In genomic region chr15:22838292-22839042, GRCh38 we compare ENCODE assay signal across 1 cellular context.
TF ChIP-seq lines count a peak whose summit lies in the region.

Gene NIPA2, plus strand, starts transcription at chr15:22838666. Its CDS starts 13,066 bp downstream, at chr15:22851732.

TF ChIP-seq in HepG2, 621 proteins besides CTCF, POLR2A, EP300 and RAD21 (continued from another document and continues in another):
- TF ChIP-seq, protein P1, sequence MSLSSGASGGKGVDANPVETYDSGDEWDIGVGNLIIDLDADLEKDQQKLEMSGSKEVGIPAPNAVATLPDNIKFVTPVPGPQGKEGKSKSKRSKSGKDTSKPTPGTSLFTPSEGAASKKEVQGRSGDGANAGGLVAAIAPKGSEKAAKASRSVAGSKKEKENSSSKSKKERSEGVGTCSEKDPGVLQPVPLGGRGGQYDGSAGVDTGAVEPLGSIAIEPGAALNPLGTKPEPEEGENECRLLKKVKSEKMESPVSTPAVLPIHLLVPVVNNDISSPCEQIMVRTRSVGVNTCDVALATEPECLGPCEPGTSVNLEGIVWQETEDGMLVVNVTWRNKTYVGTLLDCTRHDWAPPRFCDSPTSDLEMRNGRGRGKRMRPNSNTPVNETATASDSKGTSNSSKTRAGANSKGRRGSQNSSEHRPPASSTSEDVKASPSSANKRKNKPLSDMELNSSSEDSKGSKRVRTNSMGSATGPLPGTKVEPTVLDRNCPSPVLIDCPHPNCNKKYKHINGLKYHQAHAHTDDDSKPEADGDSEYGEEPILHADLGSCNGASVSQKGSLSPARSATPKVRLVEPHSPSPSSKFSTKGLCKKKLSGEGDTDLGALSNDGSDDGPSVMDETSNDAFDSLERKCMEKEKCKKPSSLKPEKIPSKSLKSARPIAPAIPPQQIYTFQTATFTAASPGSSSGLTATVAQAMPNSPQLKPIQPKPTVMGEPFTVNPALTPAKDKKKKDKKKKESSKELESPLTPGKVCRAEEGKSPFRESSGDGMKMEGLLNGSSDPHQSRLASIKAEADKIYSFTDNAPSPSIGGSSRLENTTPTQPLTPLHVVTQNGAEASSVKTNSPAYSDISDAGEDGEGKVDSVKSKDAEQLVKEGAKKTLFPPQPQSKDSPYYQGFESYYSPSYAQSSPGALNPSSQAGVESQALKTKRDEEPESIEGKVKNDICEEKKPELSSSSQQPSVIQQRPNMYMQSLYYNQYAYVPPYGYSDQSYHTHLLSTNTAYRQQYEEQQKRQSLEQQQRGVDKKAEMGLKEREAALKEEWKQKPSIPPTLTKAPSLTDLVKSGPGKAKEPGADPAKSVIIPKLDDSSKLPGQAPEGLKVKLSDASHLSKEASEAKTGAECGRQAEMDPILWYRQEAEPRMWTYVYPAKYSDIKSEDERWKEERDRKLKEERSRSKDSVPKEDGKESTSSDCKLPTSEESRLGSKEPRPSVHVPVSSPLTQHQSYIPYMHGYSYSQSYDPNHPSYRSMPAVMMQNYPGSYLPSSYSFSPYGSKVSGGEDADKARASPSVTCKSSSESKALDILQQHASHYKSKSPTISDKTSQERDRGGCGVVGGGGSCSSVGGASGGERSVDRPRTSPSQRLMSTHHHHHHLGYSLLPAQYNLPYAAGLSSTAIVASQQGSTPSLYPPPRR (CRISPR knock-in tag; IDR thresholded peaks at IDR 0.05; ENCODE audit: borderline replicate concordance): no peak
- 0 out of 2 replicates have a peak, but pooled peaks have one; percentile 54 for TF ChIP-seq ZNF703 (CRISPR knock-in tag; IDR thresholded peaks at IDR 0.05; ENCODE audit: borderline replicate concordance)
- TF ChIP-seq NKX3-1 (CRISPR knock-in tag; IDR thresholded peaks at IDR 0.05): 0 out of 2 replicates have a peak, but pooled peaks have one; percentile 43
- no peak for TF ChIP-seq KLF11 (CRISPR knock-in tag; IDR thresholded peaks at IDR 0.05)
- TF ChIP-seq REPIN1 (CRISPR knock-in tag; IDR thresholded peaks at IDR 0.05; ENCODE audit: borderline replicate concordance, low read depth): no peak
- TF ChIP-seq ZNF34 (CRISPR knock-in tag; IDR thresholded peaks at IDR 0.05; ENCODE audit: borderline replicate concordance): no peak
- peak; percentile 70; the same call in 1 of the 2 replicates for TF ChIP-seq ATF7-NPFF (CRISPR knock-in tag; IDR thresholded peaks at IDR 0.05; ENCODE audit: low read depth)
- no peak for TF ChIP-seq ZFP90 (CRISPR knock-in tag; IDR thresholded peaks at IDR 0.05; ENCODE audit: borderline replicate concordance)
- TF ChIP-seq PRPF4 (IDR thresholded peaks at IDR 0.05; ENCODE audit: low read depth, low read length, poor library complexity, severe bottlenecking): no peak
- TF ChIP-seq ATF5 (CRISPR knock-in tag; IDR thresholded peaks at IDR 0.05; ENCODE audit: low read depth): no peak
- TF ChIP-seq, protein P2, sequence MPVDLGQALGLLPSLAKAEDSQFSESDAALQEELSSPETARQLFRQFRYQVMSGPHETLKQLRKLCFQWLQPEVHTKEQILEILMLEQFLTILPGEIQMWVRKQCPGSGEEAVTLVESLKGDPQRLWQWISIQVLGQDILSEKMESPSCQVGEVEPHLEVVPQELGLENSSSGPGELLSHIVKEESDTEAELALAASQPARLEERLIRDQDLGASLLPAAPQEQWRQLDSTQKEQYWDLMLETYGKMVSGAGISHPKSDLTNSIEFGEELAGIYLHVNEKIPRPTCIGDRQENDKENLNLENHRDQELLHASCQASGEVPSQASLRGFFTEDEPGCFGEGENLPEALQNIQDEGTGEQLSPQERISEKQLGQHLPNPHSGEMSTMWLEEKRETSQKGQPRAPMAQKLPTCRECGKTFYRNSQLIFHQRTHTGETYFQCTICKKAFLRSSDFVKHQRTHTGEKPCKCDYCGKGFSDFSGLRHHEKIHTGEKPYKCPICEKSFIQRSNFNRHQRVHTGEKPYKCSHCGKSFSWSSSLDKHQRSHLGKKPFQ (CRISPR knock-in tag; IDR thresholded peaks at IDR 0.05; ENCODE audit: insufficient replicate concordance): no peak
- TF ChIP-seq ZNF891 (CRISPR knock-in tag; IDR thresholded peaks at IDR 0.05): peak; percentile 78; the same call in 1 of the 2 replicates
- TF ChIP-seq SP5 (CRISPR knock-in tag; IDR thresholded peaks at IDR 0.05; ENCODE audit: borderline replicate concordance, low read depth): peak; percentile 30; the same call in 1 of the 2 replicates
- TF ChIP-seq TFDP2 (CRISPR knock-in tag; IDR thresholded peaks at IDR 0.05): peak; percentile 51; the same call in 1 of the 2 replicates
- TF ChIP-seq HCFC1 (IDR thresholded peaks at IDR 0.05; ENCODE audit: low read depth, low read length): peak; percentile 68; the same call in 1 of the 2 replicates
- no peak for TF ChIP-seq RNF2 (conservative IDR thresholded peaks at IDR 0.05; ENCODE audit: low read depth)
- no peak for TF ChIP-seq ZNF616 (CRISPR knock-in tag; IDR thresholded peaks at IDR 0.05; ENCODE audit: low read depth)
- no peak for TF ChIP-seq RXRB (CRISPR knock-in tag; IDR thresholded peaks at IDR 0.05; ENCODE audit: borderline replicate concordance)
- no peak for TF ChIP-seq KDM1A (CRISPR knock-in tag; IDR thresholded peaks at IDR 0.05)
- TF ChIP-seq AGO1 (IDR thresholded peaks at IDR 0.05; ENCODE audit: low read depth, low read length, poor library complexity, severe bottlenecking): no peak
- no peak for TF ChIP-seq ISL2 (CRISPR knock-in tag; IDR thresholded peaks at IDR 0.05)
- peak; percentile 55; the same call in 1 of the 2 replicates for TF ChIP-seq ELF3 (CRISPR knock-in tag; IDR thresholded peaks at IDR 0.05)
- no peak for TF ChIP-seq PITX1 (CRISPR knock-in tag; IDR thresholded peaks at IDR 0.05)
- TF ChIP-seq, protein P3, sequence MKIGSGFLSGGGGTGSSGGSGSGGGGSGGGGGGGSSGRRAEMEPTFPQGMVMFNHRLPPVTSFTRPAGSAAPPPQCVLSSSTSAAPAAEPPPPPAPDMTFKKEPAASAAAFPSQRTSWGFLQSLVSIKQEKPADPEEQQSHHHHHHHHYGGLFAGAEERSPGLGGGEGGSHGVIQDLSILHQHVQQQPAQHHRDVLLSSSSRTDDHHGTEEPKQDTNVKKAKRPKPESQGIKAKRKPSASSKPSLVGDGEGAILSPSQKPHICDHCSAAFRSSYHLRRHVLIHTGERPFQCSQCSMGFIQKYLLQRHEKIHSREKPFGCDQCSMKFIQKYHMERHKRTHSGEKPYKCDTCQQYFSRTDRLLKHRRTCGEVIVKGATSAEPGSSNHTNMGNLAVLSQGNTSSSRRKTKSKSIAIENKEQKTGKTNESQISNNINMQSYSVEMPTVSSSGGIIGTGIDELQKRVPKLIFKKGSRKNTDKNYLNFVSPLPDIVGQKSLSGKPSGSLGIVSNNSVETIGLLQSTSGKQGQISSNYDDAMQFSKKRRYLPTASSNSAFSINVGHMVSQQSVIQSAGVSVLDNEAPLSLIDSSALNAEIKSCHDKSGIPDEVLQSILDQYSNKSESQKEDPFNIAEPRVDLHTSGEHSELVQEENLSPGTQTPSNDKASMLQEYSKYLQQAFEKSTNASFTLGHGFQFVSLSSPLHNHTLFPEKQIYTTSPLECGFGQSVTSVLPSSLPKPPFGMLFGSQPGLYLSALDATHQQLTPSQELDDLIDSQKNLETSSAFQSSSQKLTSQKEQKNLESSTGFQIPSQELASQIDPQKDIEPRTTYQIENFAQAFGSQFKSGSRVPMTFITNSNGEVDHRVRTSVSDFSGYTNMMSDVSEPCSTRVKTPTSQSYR (CRISPR knock-in tag; IDR thresholded peaks at IDR 0.05; ENCODE audit: borderline replicate concordance): no peak
- TF ChIP-seq SOX6 (IDR thresholded peaks at IDR 0.05): no peak
- no peak for TF ChIP-seq SOX6 (CRISPR knock-in tag; IDR thresholded peaks at IDR 0.05)
- TF ChIP-seq ZBTB43 (CRISPR knock-in tag; conservative IDR thresholded peaks at IDR 0.05): no peak
- TF ChIP-seq, protein P4, sequence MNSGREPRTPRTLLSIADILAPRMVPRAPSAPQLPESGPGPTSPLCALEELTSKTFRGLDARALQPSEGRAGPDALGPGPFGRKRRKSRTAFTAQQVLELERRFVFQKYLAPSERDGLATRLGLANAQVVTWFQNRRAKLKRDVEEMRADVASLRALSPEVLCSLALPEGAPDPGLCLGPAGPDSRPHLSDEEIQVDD (CRISPR knock-in tag; IDR thresholded peaks at IDR 0.05; ENCODE audit: borderline replicate concordance): 0 out of 2 replicates have a peak, but pooled peaks have one; percentile 59
- TF ChIP-seq, protein P5, sequence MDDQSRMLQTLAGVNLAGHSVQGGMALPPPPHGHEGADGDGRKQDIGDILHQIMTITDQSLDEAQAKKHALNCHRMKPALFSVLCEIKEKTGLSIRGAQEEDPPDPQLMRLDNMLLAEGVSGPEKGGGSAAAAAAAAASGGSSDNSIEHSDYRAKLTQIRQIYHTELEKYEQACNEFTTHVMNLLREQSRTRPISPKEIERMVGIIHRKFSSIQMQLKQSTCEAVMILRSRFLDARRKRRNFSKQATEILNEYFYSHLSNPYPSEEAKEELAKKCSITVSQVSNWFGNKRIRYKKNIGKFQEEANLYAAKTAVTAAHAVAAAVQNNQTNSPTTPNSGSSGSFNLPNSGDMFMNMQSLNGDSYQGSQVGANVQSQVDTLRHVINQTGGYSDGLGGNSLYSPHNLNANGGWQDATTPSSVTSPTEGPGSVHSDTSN (CRISPR knock-in tag; IDR thresholded peaks at IDR 0.05; ENCODE audit: borderline replicate concordance): no peak
- 0 out of 2 replicates have a peak, but pooled peaks have one; percentile 30 for TF ChIP-seq ZNF816 (CRISPR knock-in tag; IDR thresholded peaks at IDR 0.05; ENCODE audit: borderline replicate concordance)
- TF ChIP-seq ZNF513 (CRISPR knock-in tag; conservative IDR thresholded peaks at IDR 0.05): no peak
- TF ChIP-seq, protein P6, sequence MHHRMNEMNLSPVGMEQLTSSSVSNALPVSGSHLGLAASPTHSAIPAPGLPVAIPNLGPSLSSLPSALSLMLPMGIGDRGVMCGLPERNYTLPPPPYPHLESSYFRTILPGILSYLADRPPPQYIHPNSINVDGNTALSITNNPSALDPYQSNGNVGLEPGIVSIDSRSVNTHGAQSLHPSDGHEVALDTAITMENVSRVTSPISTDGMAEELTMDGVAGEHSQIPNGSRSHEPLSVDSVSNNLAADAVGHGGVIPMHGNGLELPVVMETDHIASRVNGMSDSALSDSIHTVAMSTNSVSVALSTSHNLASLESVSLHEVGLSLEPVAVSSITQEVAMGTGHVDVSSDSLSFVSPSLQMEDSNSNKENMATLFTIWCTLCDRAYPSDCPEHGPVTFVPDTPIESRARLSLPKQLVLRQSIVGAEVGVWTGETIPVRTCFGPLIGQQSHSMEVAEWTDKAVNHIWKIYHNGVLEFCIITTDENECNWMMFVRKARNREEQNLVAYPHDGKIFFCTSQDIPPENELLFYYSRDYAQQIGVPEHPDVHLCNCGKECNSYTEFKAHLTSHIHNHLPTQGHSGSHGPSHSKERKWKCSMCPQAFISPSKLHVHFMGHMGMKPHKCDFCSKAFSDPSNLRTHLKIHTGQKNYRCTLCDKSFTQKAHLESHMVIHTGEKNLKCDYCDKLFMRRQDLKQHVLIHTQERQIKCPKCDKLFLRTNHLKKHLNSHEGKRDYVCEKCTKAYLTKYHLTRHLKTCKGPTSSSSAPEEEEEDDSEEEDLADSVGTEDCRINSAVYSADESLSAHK (CRISPR knock-in tag; IDR thresholded peaks at IDR 0.05; ENCODE audit: borderline replicate concordance): no peak
- TF ChIP-seq ZNF607 (CRISPR knock-in tag; IDR thresholded peaks at IDR 0.05; ENCODE audit: borderline replicate concordance): no peak
- no peak; the same call in 1 of the 2 replicates for TF ChIP-seq ZNF614 (CRISPR knock-in tag; IDR thresholded peaks at IDR 0.05; ENCODE audit: borderline replicate concordance)
- TF ChIP-seq ZNF33B (CRISPR knock-in tag; IDR thresholded peaks at IDR 0.05): peak; percentile 58; the same call in 1 of the 2 replicates
- 0 out of 2 replicates have a peak, but pooled peaks have one; percentile 42 for TF ChIP-seq CENPT (CRISPR knock-in tag; IDR thresholded peaks at IDR 0.05; ENCODE audit: low read depth)
- no peak for TF ChIP-seq ZNF569 (CRISPR knock-in tag; IDR thresholded peaks at IDR 0.05; ENCODE audit: borderline replicate concordance)
- no peak for TF ChIP-seq HOXA7 (CRISPR knock-in tag; IDR thresholded peaks at IDR 0.05)
- TF ChIP-seq TMF1 (CRISPR knock-in tag; IDR thresholded peaks at IDR 0.05; ENCODE audit: low read depth): no peak
- no peak for TF ChIP-seq MZF1 (CRISPR knock-in tag; IDR thresholded peaks at IDR 0.05; ENCODE audit: borderline replicate concordance)
- TF ChIP-seq ISX (CRISPR knock-in tag; conservative IDR thresholded peaks at IDR 0.05): no peak
- peak; percentile 61; the same call in 1 of the 2 replicates for TF ChIP-seq ZNF740 (CRISPR knock-in tag; IDR thresholded peaks at IDR 0.05)
